8 cellular contexts compared by ENCODE assay signal in genomic region chr7:128909605-128910568, GRCh38. TPM values are rescaled to one million over a fixed set of nuclear protein-coding genes. Genes with fewer than 3 reads are reported as not detected.
DNase-seq lines count a peak whose midpoint lies in the region; ATAC-seq, FAIRE-seq and TF ChIP-seq lines count a peak whose summit lies in the region.

No MANE protein-coding gene starts in this region.

- no peak for FAIRE-seq in kidney (lab: Jason Lieb, UNC)

- no peaks in the 10 kb centered on the region for H3K9me3 Mint-ChIP-seq in central memory CD8-positive, alpha-beta T cell
- H3K9me3 Mint-ChIP-seq in activated CD4-positive, alpha-beta T cell treated with anti-CD3 and anti-CD28 coated beads for 36 hours (ENCODE audit: low read depth) = no peaks in the 10 kb centered on the region

- POLR2A ChIA-PET in activated CD4-positive, alpha-beta T cell treated with anti-CD3 and anti-CD28 coated beads for 36 hours (lab: Charles Lee) = no interaction called here

- peak overlapping the region; percentile 22 for H3K27ac Mint-ChIP-seq in central memory CD8-positive, alpha-beta T cell (ENCODE audit: low read depth)
- no peak overlapping the region for H3K27ac Mint-ChIP-seq in activated CD4-positive, alpha-beta T cell treated with anti-CD3 and anti-CD28 coated beads for 36 hours

- intact Hi-C loops in kidney (cut with DNase I) = no loop called here
- intact Hi-C loops in activated CD4-positive, alpha-beta T cell treated with anti-CD3 and anti-CD28 coated beads for 36 hours (cut with DNase I, micrococcal nuclease) = loop anchor here in 1 of 2 experiments (10.0 kb wide), 1 partner anchor 385 kb away; no protein-coding TSS in a partner anchor

- H3K4me1 Mint-ChIP-seq in central memory CD8-positive, alpha-beta T cell = peaks cover under 1% of the 10 kb centered on the region
- peaks cover 2% of the 10 kb centered on the region for H3K4me1 Mint-ChIP-seq in activated CD4-positive, alpha-beta T cell treated with anti-CD3 and anti-CD28 coated beads for 36 hours

- DNase-seq in HS-5 (ENCODE audit: low read depth) (peak; percentile 16), kidney (peak; percentile 85), thoracic aorta (ENCODE audit: low spot score) (no peak), COLO829 (ENCODE audit: low spot score) (no peak)
- DNase-seq in central memory CD8-positive, alpha-beta T cell (ENCODE audit: low spot score in 2 of 2) = no peak
- DNase-seq in activated CD4-positive, alpha-beta T cell treated with anti-CD3 and anti-CD28 coated beads, Interleukin-2, amount 50 U/mL, for 48 hours = no peak
- DNase-seq in activated T-cell treated with anti-CD3 and anti-CD28 coated beads, Interleukin-2, amount 50 U/mL, for 1 hour = no peak
- no peak for DNase-seq in activated CD4-positive, alpha-beta T cell treated with anti-CD3 and anti-CD28 coated beads for 36 hours

- peaks cover 90% of the 10 kb centered on the region for H3K27me3 Mint-ChIP-seq in central memory CD8-positive, alpha-beta T cell
- H3K27me3 Mint-ChIP-seq in activated CD4-positive, alpha-beta T cell treated with anti-CD3 and anti-CD28 coated beads for 36 hours = peaks cover 42% of the 10 kb centered on the region

- H3K36me3 Mint-ChIP-seq in central memory CD8-positive, alpha-beta T cell (ENCODE audit: insufficient read depth) = peaks cover 1% of the 10 kb centered on the region
- no peaks in the 10 kb centered on the region for H3K36me3 Mint-ChIP-seq in activated CD4-positive, alpha-beta T cell treated with anti-CD3 and anti-CD28 coated beads for 36 hours (ENCODE audit: low read depth)

- H3K9ac ChIP-seq in kidney (ENCODE audit: low read length in 2 of 2) = peak overlapping the region; percentile 29

- CTCF ChIA-PET in activated CD4-positive, alpha-beta T cell treated with anti-CD3 and anti-CD28 coated beads for 36 hours (lab: Charles Lee) = interaction anchor here (0.8 to 2.3 kb wide), 3 partner anchors 15 to 1302 kb away, joined by 3 to 10 read pairs (median 3); no protein-coding TSS in a partner anchor

- peaks cover 0 to 15% of the 10 kb centered on the region in 2 donors for H3K4me1 ChIP-seq in kidney (ENCODE audit: control insufficient read depth in 1 of 2, insufficient read depth in 1 of 2, low read depth in 1 of 2, low read length in 2 of 2)
- H3K4me1 ChIP-seq in thoracic aorta (ENCODE audit: control insufficient read depth in 1 of 2, low read depth in 2 of 2) = peaks cover 0 to 13% of the 10 kb centered on the region in 2 donors

- no peaks in the 10 kb centered on the region for H3K9me3 ChIP-seq in kidney (ENCODE audit: control insufficient read depth in 1 of 2, low read length in 2 of 2)
- H3K9me3 ChIP-seq in thoracic aorta = no peaks in the 10 kb centered on the region

- peak overlapping the region; percentile 85 to 86 for H3K27ac ChIP-seq in kidney (ENCODE audit: low read depth in 2 of 2, low read length in 2 of 2)
- H3K27ac ChIP-seq in thoracic aorta = no peak overlapping the region

- no peak for ATAC-seq in central memory CD8-positive, alpha-beta T cell (replicated peaks; ENCODE audit: extremely low read depth, poor library complexity, severe bottlenecking)
- ATAC-seq in thoracic aorta (ENCODE audit: insufficient number of reproducible peaks, low FRiP score, low read depth) = no peak
- no peak for ATAC-seq in activated CD4-positive, alpha-beta T cell treated with anti-CD3 and anti-CD28 coated beads for 36 hours

- no peak overlapping the region for H3K4me3 Mint-ChIP-seq in central memory CD8-positive, alpha-beta T cell
- H3K4me3 Mint-ChIP-seq in activated CD4-positive, alpha-beta T cell treated with anti-CD3 and anti-CD28 coated beads for 36 hours = no peak overlapping the region

- H3K27me3 ChIP-seq in thoracic aorta (replicated peaks; ENCODE audit: insufficient read depth) = no peaks in the 10 kb centered on the region

- no peak for TF ChIP-seq CTCF in kidney (IDR thresholded peaks at IDR 0.05; ENCODE audit: borderline replicate concordance, extremely low read depth, insufficient read depth)
- no peak for TF ChIP-seq CTCF in thoracic aorta (IDR thresholded peaks at IDR 0.05)

- H3K4me3 ChIP-seq in kidney (ENCODE audit: low read length in 2 of 2) (peak overlapping the region; percentile 49 to 56), thoracic aorta (peak overlapping the region; percentile 63)

- H3K36me3 ChIP-seq in kidney (ENCODE audit: control insufficient read depth in 1 of 2, insufficient read depth in 2 of 2, low read length in 2 of 2) (peaks cover 0 to 4% of the 10 kb centered on the region in 2 donors), thoracic aorta (no peaks in the 10 kb centered on the region)

RNA-seq across cellular contexts. Expression of gene KCP, which starts 0.6 kb away (rescaled TPM):
- total RNA-seq in kidney (44.6 TPM), thoracic aorta (1 to 10 TPM in 1 of 2 donors, under 1 TPM in 1; 0.81 to 2.0 TPM)
- 7.7 TPM for polyA plus RNA-seq in kidney (ENCODE audit: insufficient read depth, low read depth, low replicate concordance)
- not detected for total RNA-seq in activated CD4-positive, alpha-beta T cell treated with anti-CD3 and anti-CD28 coated beads for 36 hours

RNA-seq across cellular contexts. Expression of gene IRF5, which starts 27.8 kb away (rescaled TPM):
- 27.1 TPM for total RNA-seq in kidney
- polyA plus RNA-seq in kidney (ENCODE audit: insufficient read depth, low read depth, low replicate concordance) = 13.0 TPM
- total RNA-seq in thoracic aorta = 10 to 100 TPM; 11.9 to 25.0 TPM
- 1 to 10 TPM; 7.2 to 8.5 TPM for total RNA-seq in activated CD4-positive, alpha-beta T cell treated with anti-CD3 and anti-CD28 coated beads for 36 hours

RNA-seq across cellular contexts. Expression of gene ATP6V1F, which starts 47.2 kb away (rescaled TPM):
- total RNA-seq in kidney = 161 TPM
- 684 TPM for polyA plus RNA-seq in kidney (ENCODE audit: insufficient read depth, low read depth, low replicate concordance)
- total RNA-seq in thoracic aorta = 10 to 100 TPM; 73.6 to 96.0 TPM
- 100 to 1,000 TPM; 109 to 159 TPM for total RNA-seq in activated CD4-positive, alpha-beta T cell treated with anti-CD3 and anti-CD28 coated beads for 36 hours

Comparison
In these comparisons a context has a peak if more than half of its experiments do, and no peak if none do; other contexts are left out.
1. DNase-seq: peak in HS-5 (single experiment) and kidney (single experiment); none in central memory CD8-positive, alpha-beta T cell (0 of 2), thoracic aorta (single experiment), COLO829 (single experiment), activated CD4-positive, alpha-beta T cell treated with anti-CD3 and anti-CD28 coated beads, Interleukin-2, amount 50 U/mL, for 48 hours (0 of 2), activated T-cell treated with anti-CD3 and anti-CD28 coated beads, Interleukin-2, amount 50 U/mL, for 1 hour (single experiment) and activated CD4-positive, alpha-beta T cell treated with anti-CD3 and anti-CD28 coated beads for 36 hours (single experiment).
2. H3K27ac ChIP-seq: peak in kidney (2 of 2); none in thoracic aorta (0 of 2).
3. RNA of gene KCP, which starts 0.6 kb away (total RNA-seq): 44.6 TPM in kidney (single experiment); 0.81 to 2.0 TPM in thoracic aorta and not detected in activated CD4-positive, alpha-beta T cell treated with anti-CD3 and anti-CD28 coated beads for 36 hours; every median in the first group is over 10 times any median in the second.